1 cellular context compared by ENCODE assay signal in genomic region chr3:52827441-52827840, GRCh38.
TF ChIP-seq lines count a peak whose summit lies in the region.

No MANE protein-coding gene starts in this region.

TF ChIP-seq in IMR-90, 13 proteins besides CTCF, POLR2A, EP300 and RAD21:
- TF ChIP-seq CHD1 (IDR thresholded peaks at IDR 0.05; ENCODE audit: low read depth, low read length) (no peak), MAZ (IDR thresholded peaks at IDR 0.05; ENCODE audit: borderline replicate concordance, low read depth, low read length) (no peak), FOS (IDR thresholded peaks at IDR 0.05; ENCODE audit: low read depth, low read length) (no peak), MXI1 (IDR thresholded peaks at IDR 0.05; ENCODE audit: borderline replicate concordance, low read depth, low read length) (no peak), CEBPB (IDR thresholded peaks at IDR 0.05; ENCODE audit: low read depth, low read length) (no peak), RCOR1 (IDR thresholded peaks at IDR 0.05; ENCODE audit: insufficient replicate concordance, low read length) (no peak), ELK1 (IDR thresholded peaks at IDR 0.05; ENCODE audit: borderline replicate concordance, low read depth, low read length) (no peak), USF2 (IDR thresholded peaks at IDR 0.05; ENCODE audit: low read depth, low read length) (no peak)
TF ChIP-seq in IMR-90: peak in this region for 0.
